ENCODE assay signal across 2 cellular contexts in the genomic region with DNA sequence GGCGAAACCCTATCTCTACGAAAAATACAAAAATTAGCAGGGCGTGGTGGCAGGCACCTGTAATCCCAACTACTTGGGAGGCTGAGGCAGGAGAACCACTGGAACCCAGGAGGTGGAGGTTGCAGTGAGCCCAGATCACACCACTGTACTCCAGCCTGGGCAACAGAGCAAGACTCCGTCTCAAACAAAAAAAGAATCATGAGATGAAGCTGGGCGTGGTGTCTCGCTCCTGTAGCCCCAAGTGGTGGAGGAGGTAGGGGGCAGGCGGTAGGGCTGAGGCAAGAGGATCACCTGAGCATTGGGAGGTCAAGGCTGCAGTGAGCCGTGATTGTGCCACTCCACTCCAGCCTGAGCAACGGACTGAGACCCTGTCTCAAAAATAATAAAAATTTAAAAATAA. TPM values are rescaled to one million over a fixed set of nuclear protein-coding genes. Genes with fewer than 3 reads are reported as not detected.
"Had no signal": no experiment of that assay in that cellular context is flagged by ENCODE, and none has a peak within 500 bp of the region (broad histone marks: within the 10 kb centered on the region; RNA-seq: fewer than 3 reads in every experiment).

No MANE protein-coding gene starts in this region.

RNA-seq across cellular contexts. Expression of a gene that starts 12.3 kb away (rescaled TPM):
- total RNA-seq: MCF 10A, OCI-LY7 had no signal

RNA-seq across cellular contexts. Expression of a gene that starts 37.2 kb away (rescaled TPM):
- total RNA-seq: MCF 10A, OCI-LY7 had no signal

RNA-seq across cellular contexts. Expression of a gene that starts 54.0 kb away (rescaled TPM):
- total RNA-seq: OCI-LY7 had no signal
